ENCODE assay signal across 8 cellular contexts in genomic region chr9:36400332-36401178, GRCh38.
DNase-seq lines count a peak whose midpoint lies in the region; ATAC-seq and TF ChIP-seq lines count a peak whose summit lies in the region.

No MANE protein-coding gene starts in this region.

- peak overlapping the region; percentile 84 for H3K27ac ChIP-seq in cingulate gyrus (ENCODE audit: low read depth, low read length)

- peak; percentile 45 for ATAC-seq in HG03378 (IDR thresholded peaks at IDR 0.05; ENCODE audit: unreplicated experiment)

- peak; percentile 74 for TF ChIP-seq POLR2A in GM19193 (IDR thresholded peaks at IDR 0.05; ENCODE audit: extremely low read depth, insufficient read depth, insufficient read length)

- DNase-seq in Ammon's horn (ENCODE audit: low spot score) (peak; percentile 87), NCI-H510A (lab: John Stamatoyannopoulos, UW) (peak; percentile 75), left kidney (ENCODE audit: low read depth, low spot score) (peak; percentile 96)
- DNase-seq in activated CD4-positive, alpha-beta T cell treated with anti-CD3 and anti-CD28 coated beads for 4 hours, result peak; percentile 87 to 88
- DNase-seq in stimulated activated CD4-positive, alpha-beta T cell treated with anti-CD3 and anti-CD28 coated beads, Interleukin-1b, Interleukin-23, amount 100 ng/mL, for 48 hours, result peak; percentile 89

Comparison
In these comparisons a context has a peak if more than half of its experiments do, and no peak if none do; other contexts are left out.
1. Peak in every context shown above with its lines: DNase-seq, ATAC-seq and H3K27ac ChIP-seq.